12 cellular contexts compared by ENCODE assay signal in the genomic region with DNA sequence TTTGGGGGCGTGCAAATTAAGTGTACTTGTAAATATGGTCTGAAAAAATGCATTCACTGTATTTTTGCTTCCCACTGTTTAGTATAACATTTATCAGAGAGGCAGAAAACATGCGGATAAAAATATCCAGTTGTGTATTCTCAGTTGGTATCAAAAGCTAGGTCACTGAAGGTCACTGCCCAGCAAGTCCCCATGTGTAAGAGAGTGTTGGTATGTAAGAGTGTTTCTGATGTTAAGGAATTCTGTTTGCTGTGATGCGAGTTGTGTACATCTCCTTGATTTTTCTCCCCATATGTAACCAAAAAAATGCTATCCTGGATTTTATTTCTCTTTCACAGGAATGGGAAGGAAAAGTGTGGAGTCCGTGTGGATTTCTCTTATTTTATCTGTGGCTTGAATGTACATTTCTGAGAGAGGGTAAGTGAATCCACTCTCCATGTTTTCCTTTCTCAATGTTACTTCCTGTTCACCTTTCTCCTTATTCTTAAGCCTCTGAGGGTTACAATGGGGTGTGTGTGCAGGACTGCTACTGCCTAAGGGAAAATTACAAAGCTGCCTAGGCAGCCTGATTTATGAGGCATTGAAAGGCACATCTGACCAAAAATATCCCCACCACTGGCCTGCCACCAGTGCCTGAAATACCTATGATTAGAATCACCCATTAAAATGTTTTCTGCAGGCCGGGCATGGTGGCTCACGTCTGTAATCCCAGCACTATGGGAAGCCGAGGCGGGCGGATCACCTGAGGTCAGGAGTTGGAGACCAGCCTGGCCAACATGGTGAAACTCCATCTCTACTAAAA.
DNase-seq lines count a peak whose midpoint lies in the region; ATAC-seq and TF ChIP-seq lines count a peak whose summit lies in the region.
"Had no signal": no experiment of that assay in that cellular context is flagged by ENCODE, and none has a peak within 500 bp of the region (broad histone marks: within the 10 kb centered on the region; RNA-seq: fewer than 3 reads in every experiment).

No MANE protein-coding gene starts in this region.

- H3K9me3 ChIP-seq in GM23248 (ENCODE audit: low read depth) = no peaks in the 10 kb centered on the region
- no peaks in the 10 kb centered on the region for H3K9me3 ChIP-seq in RWPE2 (ENCODE audit: severe bottlenecking)

- H3K79me2 ChIP-seq in GM23248 (ENCODE audit: insufficient read depth) = no peaks in the 10 kb centered on the region

- H3K4me3 ChIP-seq in GM23248 (no peak overlapping the region), RWPE2 (ENCODE audit: severe bottlenecking) (no peak overlapping the region), fibroblast of villous mesenchyme (ENCODE audit: low read depth, low read length) (no peak overlapping the region)

- CTCF ChIA-PET in activated naive CD4-positive, alpha-beta T cell treated with anti-CD3 and anti-CD28 coated beads, Interleukin-2, amount 10 ng/mL, durations not matched to agents 7 days and 5 days (lab: Charles Lee) = no interaction called here

- H3K9ac ChIP-seq in GM23248 = no peak overlapping the region

- DNase-seq in GM23248 (peak; percentile 75), RWPE2 (ENCODE audit: low spot score) (peak; percentile 90), fibroblast of villous mesenchyme (ENCODE audit: low read depth) (peak; percentile 32), progenitor cell of endocrine pancreas (ENCODE audit: low spot score, unreplicated experiment) (no peak), NOMO-1 treated with DMSO at 0.1 percent for 48 hours (lab: John Stamatoyannopoulos, UW; ENCODE audit: unreplicated experiment) (no peak)
- DNase-seq in T-helper 2 cell treated with Interferon-gamma antibody and Interleukin-4, amounts not matched to agents 5 μg/mL and 100 μg/mL, for 36 hours (ENCODE audit: low spot score) = no peak
- DNase-seq in activated naive CD4-positive, alpha-beta T cell treated with anti-CD3 and anti-CD28 coated beads, Interleukin-2, amount 10 ng/mL, durations not matched to agents 7 days and 5 days = no peak
- no peak for DNase-seq in stimulated activated CD4-positive, alpha-beta T cell treated with anti-CD3 and anti-CD28 coated beads, Interleukin-15, amount 100 ng/mL, for 24 hours
- DNase-seq: activated CD4-positive, alpha-beta T cell treated with anti-CD3 and anti-CD28 coated beads for 36 hours; activated naive CD8-positive, alpha-beta T cell treated with anti-CD3 and anti-CD28 coated beads, Interleukin-2, amount 50 U/mL, for 24 hours; glutamatergic neuron; MV-4-11 had no signal

- peaks cover 14% of the 10 kb centered on the region for H3K4me1 Mint-ChIP-seq in progenitor cell of endocrine pancreas (ENCODE audit: low read depth)
- H3K4me1 Mint-ChIP-seq in T-helper 2 cell treated with Interferon-gamma antibody and Interleukin-4, amounts not matched to agents 5 μg/mL and 100 μg/mL, for 36 hours (ENCODE audit: low read depth) = no peaks in the 10 kb centered on the region
- no peaks in the 10 kb centered on the region for H3K4me1 Mint-ChIP-seq in activated naive CD4-positive, alpha-beta T cell treated with anti-CD3 and anti-CD28 coated beads, Interleukin-2, amount 10 ng/mL, durations not matched to agents 7 days and 5 days
- H3K4me1 Mint-ChIP-seq: activated naive CD8-positive, alpha-beta T cell treated with anti-CD3 and anti-CD28 coated beads, Interleukin-2, amount 50 U/mL, for 24 hours had no signal

- no peaks in the 10 kb centered on the region for H3K36me3 ChIP-seq in GM23248 (ENCODE audit: low read depth)
- no peaks in the 10 kb centered on the region for H3K36me3 ChIP-seq in RWPE2 (ENCODE audit: low read depth)

- H3K4me3 Mint-ChIP-seq in progenitor cell of endocrine pancreas (ENCODE audit: low read depth) = no peak overlapping the region
- no peak overlapping the region for H3K4me3 Mint-ChIP-seq in T-helper 2 cell treated with Interferon-gamma antibody and Interleukin-4, amounts not matched to agents 5 μg/mL and 100 μg/mL, for 36 hours
- H3K4me3 Mint-ChIP-seq in activated naive CD4-positive, alpha-beta T cell treated with anti-CD3 and anti-CD28 coated beads, Interleukin-2, amount 10 ng/mL, durations not matched to agents 7 days and 5 days = no peak overlapping the region
- H3K4me3 Mint-ChIP-seq: activated CD4-positive, alpha-beta T cell treated with anti-CD3 and anti-CD28 coated beads for 36 hours; activated naive CD8-positive, alpha-beta T cell treated with anti-CD3 and anti-CD28 coated beads, Interleukin-2, amount 50 U/mL, for 24 hours had no signal

- peak overlapping the region; percentile 55 for H3K27ac Mint-ChIP-seq in progenitor cell of endocrine pancreas
- H3K27ac Mint-ChIP-seq in T-helper 2 cell treated with Interferon-gamma antibody and Interleukin-4, amounts not matched to agents 5 μg/mL and 100 μg/mL, for 36 hours = no peak overlapping the region
- no peak overlapping the region for H3K27ac Mint-ChIP-seq in activated naive CD4-positive, alpha-beta T cell treated with anti-CD3 and anti-CD28 coated beads, Interleukin-2, amount 10 ng/mL, durations not matched to agents 7 days and 5 days
- H3K27ac Mint-ChIP-seq: activated CD4-positive, alpha-beta T cell treated with anti-CD3 and anti-CD28 coated beads for 36 hours; activated naive CD8-positive, alpha-beta T cell treated with anti-CD3 and anti-CD28 coated beads, Interleukin-2, amount 50 U/mL, for 24 hours had no signal

- no peak overlapping the region for H2AFZ ChIP-seq in GM23248

- in situ Hi-C loops in GM23248 (cut with MboI) = no loop called here

- H3K4me1 ChIP-seq in GM23248 (ENCODE audit: insufficient read depth) (peaks cover 46% of the 10 kb centered on the region), RWPE2 (ENCODE audit: insufficient read depth, poor library complexity, severe bottlenecking) (peaks cover 35% of the 10 kb centered on the region)

- no peaks in the 10 kb centered on the region for H3K27me3 Mint-ChIP-seq in progenitor cell of endocrine pancreas
- H3K27me3 Mint-ChIP-seq in T-helper 2 cell treated with Interferon-gamma antibody and Interleukin-4, amounts not matched to agents 5 μg/mL and 100 μg/mL, for 36 hours (ENCODE audit: low read depth) = peaks cover 4% of the 10 kb centered on the region
- peaks cover 4% of the 10 kb centered on the region for H3K27me3 Mint-ChIP-seq in activated naive CD4-positive, alpha-beta T cell treated with anti-CD3 and anti-CD28 coated beads, Interleukin-2, amount 10 ng/mL, durations not matched to agents 7 days and 5 days
- H3K27me3 Mint-ChIP-seq: activated naive CD8-positive, alpha-beta T cell treated with anti-CD3 and anti-CD28 coated beads, Interleukin-2, amount 50 U/mL, for 24 hours had no signal

- H3K27me3 ChIP-seq in GM23248 (replicated peaks; ENCODE audit: insufficient read depth) = no peaks in the 10 kb centered on the region
- H3K27me3 ChIP-seq in RWPE2 (ENCODE audit: insufficient read depth, poor library complexity, severe bottlenecking) = no peaks in the 10 kb centered on the region

- H4K20me1 ChIP-seq in GM23248 (ENCODE audit: insufficient read depth) = no peaks in the 10 kb centered on the region

- peaks cover 32% of the 10 kb centered on the region for H3F3A ChIP-seq in GM23248 (ENCODE audit: insufficient read depth)

- no peaks in the 10 kb centered on the region for H3K9me2 ChIP-seq in GM23248 (ENCODE audit: insufficient read depth)

- ATAC-seq in RWPE2 (ENCODE audit: low read depth) = peak; percentile 86
- ATAC-seq: activated CD4-positive, alpha-beta T cell treated with anti-CD3 and anti-CD28 coated beads for 36 hours; activated naive CD8-positive, alpha-beta T cell treated with anti-CD3 and anti-CD28 coated beads, Interleukin-2, amount 50 U/mL, for 24 hours had no signal

- WGBS in GM23248 (ENCODE audit: low coverage in 1 of 2, low lambda C conversion rate in 2 of 2, missing lambda C conversion rate in 2 of 2), 2 experiments = 66 to 71% methylated on average over 9 of the region's 9 CpGs

- H3K27ac ChIP-seq in GM23248 (peak overlapping the region; percentile 33; the same call in 1 of the 2 replicates), RWPE2 (ENCODE audit: poor library complexity, severe bottlenecking) (peak overlapping the region; percentile 94)

- no peaks in the 10 kb centered on the region for H3K36me3 Mint-ChIP-seq in progenitor cell of endocrine pancreas (ENCODE audit: insufficient read depth)
- H3K36me3 Mint-ChIP-seq in T-helper 2 cell treated with Interferon-gamma antibody and Interleukin-4, amounts not matched to agents 5 μg/mL and 100 μg/mL, for 36 hours (ENCODE audit: low read depth) = no peaks in the 10 kb centered on the region
- no peaks in the 10 kb centered on the region for H3K36me3 Mint-ChIP-seq in activated naive CD4-positive, alpha-beta T cell treated with anti-CD3 and anti-CD28 coated beads, Interleukin-2, amount 10 ng/mL, durations not matched to agents 7 days and 5 days

- no peak for TF ChIP-seq CTCF in RWPE2 (IDR thresholded peaks at IDR 0.05; ENCODE audit: poor library complexity, severe bottlenecking)
- TF ChIP-seq CTCF in fibroblast of villous mesenchyme (IDR thresholded peaks at IDR 0.05; ENCODE audit: insufficient read depth, low read depth, low read length) = no peak
- no peak for TF ChIP-seq CTCF in progenitor cell of endocrine pancreas (IDR thresholded peaks at IDR 0.05; ENCODE audit: unreplicated experiment)

- peaks cover under 1% of the 10 kb centered on the region for H3K9me3 Mint-ChIP-seq in progenitor cell of endocrine pancreas (ENCODE audit: low read depth)
- peaks cover 1% of the 10 kb centered on the region for H3K9me3 Mint-ChIP-seq in T-helper 2 cell treated with Interferon-gamma antibody and Interleukin-4, amounts not matched to agents 5 μg/mL and 100 μg/mL, for 36 hours
- H3K9me3 Mint-ChIP-seq in activated naive CD4-positive, alpha-beta T cell treated with anti-CD3 and anti-CD28 coated beads, Interleukin-2, amount 10 ng/mL, durations not matched to agents 7 days and 5 days = peaks cover under 1% of the 10 kb centered on the region

- H3K4me2 ChIP-seq in GM23248 (ENCODE audit: unreplicated experiment) = no peak overlapping the region

Comparison
In these comparisons a context has a peak if more than half of its experiments do, and no peak if none do; other contexts are left out.
1. DNase-seq: peak in GM23248 (single experiment), RWPE2 (single experiment) and fibroblast of villous mesenchyme (single experiment); none in progenitor cell of endocrine pancreas (single experiment), T-helper 2 cell treated with Interferon-gamma antibody and Interleukin-4, amounts not matched to agents 5 μg/mL and 100 μg/mL, for 36 hours (single experiment), NOMO-1 treated with DMSO at 0.1 percent for 48 hours (single experiment), activated naive CD4-positive, alpha-beta T cell treated with anti-CD3 and anti-CD28 coated beads, Interleukin-2, amount 10 ng/mL, durations not matched to agents 7 days and 5 days (single experiment) and stimulated activated CD4-positive, alpha-beta T cell treated with anti-CD3 and anti-CD28 coated beads, Interleukin-15, amount 100 ng/mL, for 24 hours (single experiment).